ENCODE assay signal across 1 cellular context in genomic region chr7:5387711-5388245, GRCh38.
TF ChIP-seq lines count a peak whose summit lies in the region.

No MANE protein-coding gene starts in this region.

TF ChIP-seq in GM23338, 12 proteins besides CTCF, POLR2A, EP300 and RAD21 (continued from another document):
- TF ChIP-seq, protein P1, sequence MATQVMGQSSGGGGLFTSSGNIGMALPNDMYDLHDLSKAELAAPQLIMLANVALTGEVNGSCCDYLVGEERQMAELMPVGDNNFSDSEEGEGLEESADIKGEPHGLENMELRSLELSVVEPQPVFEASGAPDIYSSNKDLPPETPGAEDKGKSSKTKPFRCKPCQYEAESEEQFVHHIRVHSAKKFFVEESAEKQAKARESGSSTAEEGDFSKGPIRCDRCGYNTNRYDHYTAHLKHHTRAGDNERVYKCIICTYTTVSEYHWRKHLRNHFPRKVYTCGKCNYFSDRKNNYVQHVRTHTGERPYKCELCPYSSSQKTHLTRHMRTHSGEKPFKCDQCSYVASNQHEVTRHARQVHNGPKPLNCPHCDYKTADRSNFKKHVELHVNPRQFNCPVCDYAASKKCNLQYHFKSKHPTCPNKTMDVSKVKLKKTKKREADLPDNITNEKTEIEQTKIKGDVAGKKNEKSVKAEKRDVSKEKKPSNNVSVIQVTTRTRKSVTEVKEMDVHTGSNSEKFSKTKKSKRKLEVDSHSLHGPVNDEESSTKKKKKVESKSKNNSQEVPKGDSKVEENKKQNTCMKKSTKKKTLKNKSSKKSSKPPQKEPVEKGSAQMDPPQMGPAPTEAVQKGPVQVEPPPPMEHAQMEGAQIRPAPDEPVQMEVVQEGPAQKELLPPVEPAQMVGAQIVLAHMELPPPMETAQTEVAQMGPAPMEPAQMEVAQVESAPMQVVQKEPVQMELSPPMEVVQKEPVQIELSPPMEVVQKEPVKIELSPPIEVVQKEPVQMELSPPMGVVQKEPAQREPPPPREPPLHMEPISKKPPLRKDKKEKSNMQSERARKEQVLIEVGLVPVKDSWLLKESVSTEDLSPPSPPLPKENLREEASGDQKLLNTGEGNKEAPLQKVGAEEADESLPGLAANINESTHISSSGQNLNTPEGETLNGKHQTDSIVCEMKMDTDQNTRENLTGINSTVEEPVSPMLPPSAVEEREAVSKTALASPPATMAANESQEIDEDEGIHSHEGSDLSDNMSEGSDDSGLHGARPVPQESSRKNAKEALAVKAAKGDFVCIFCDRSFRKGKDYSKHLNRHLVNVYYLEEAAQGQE (IDR thresholded peaks at IDR 0.05; ENCODE audit: unreplicated experiment) = no peak
- TF ChIP-seq CREB1 (CRISPR knock-in tag; IDR thresholded peaks at IDR 0.05; ENCODE audit: low read depth) (no peak), POLR2AphosphoS5 (IDR thresholded peaks at IDR 0.05; ENCODE audit: low read depth) (no peak), JUNB (IDR thresholded peaks at IDR 0.05; ENCODE audit: unreplicated experiment) (no peak), ZNF331 (CRISPR knock-in tag; IDR thresholded peaks at IDR 0.05; ENCODE audit: low read depth) (no peak), EZH2phosphoT487 (IDR thresholded peaks at IDR 0.05; ENCODE audit: unreplicated experiment) (no peak)
